23 cellular contexts compared by ENCODE assay signal in genomic region chr15:29972051-29972450, GRCh38.
"Had no signal": no experiment of that assay in that cellular context is flagged by ENCODE, and none has a peak within 500 bp of the region (broad histone marks: within the 10 kb centered on the region; RNA-seq: fewer than 3 reads in every experiment).

No MANE protein-coding gene starts in this region.

- H3K36me3 ChIP-seq: MG63 had no signal

- ATAC-seq: Panc1, PC-3 had no signal

- H3K9ac ChIP-seq: SK-N-SH had no signal

- H3K9me3 ChIP-seq: SK-N-SH had no signal

- H3K4me3 ChIP-seq: MG63 had no signal

- H3K27me3 ChIP-seq: MG63 had no signal

- H3K4me2 ChIP-seq: SK-N-SH had no signal

- DNase-seq: IMR-90, Karpas-422, KG1, MG63, NCI-H1092, NCI-H1105 treated with DMSO at 0.1 percent for 48 hours, NCI-H1417 treated with DMSO at 0.1 percent for 48 hours, NCI-H146, NCI-H1694 treated with DMSO at 0.1 percent for 48 hours, NCI-H1930, NCI-H2081 treated with DMSO at 0.1 percent for 48 hours, NCI-H2171, NCI-H226, NCI-H446, NCI-H510A, NCI-H524 treated with DMSO at 0.1 percent for 48 hours, NCI-H69, NCI-H774, PC-3, SHP77, SK-N-SH had no signal

- H3K27ac ChIP-seq: RWPE1 had no signal
